Comparison of ENCODE assay signal across 13 cellular contexts in the genomic region with DNA sequence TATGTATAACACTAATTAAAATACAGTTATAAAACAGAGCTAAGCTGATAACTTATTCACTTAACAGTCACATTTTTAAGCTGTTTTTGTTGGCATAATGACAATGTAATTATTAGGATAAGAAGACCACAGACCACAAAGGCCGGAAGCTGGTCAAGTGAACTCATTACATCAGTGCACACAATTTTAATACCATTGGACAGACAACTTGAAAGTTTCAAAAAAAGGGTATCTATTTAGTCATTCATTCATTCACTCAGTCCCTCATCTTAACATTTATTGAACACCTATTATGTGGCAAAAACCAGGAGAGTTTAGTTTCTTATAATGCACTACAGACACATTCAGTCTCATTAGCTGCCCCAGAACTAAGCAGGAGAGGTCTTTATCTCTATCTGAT. TPM values are rescaled to one million over a fixed set of nuclear protein-coding genes. Genes with fewer than 3 reads are reported as not detected.
A peak's percentile ranks its signal among the peaks of the same experiment; 100 is the strongest.
DNase-seq lines count a peak whose midpoint lies in the region; ATAC-seq and TF ChIP-seq lines count a peak whose summit lies in the region.
"Had no signal": no experiment of that assay in that cellular context is flagged by ENCODE, and none has a peak within 500 bp of the region (broad histone marks: within the 10 kb centered on the region; RNA-seq: fewer than 3 reads in every experiment).

No MANE protein-coding gene starts in this region.

- H3K4me3 Mint-ChIP-seq in activated naive CD8-positive, alpha-beta T cell = peak overlapping the region; percentile 45
- no peak overlapping the region for H3K4me3 Mint-ChIP-seq in GM23338

- H3K79me2 ChIP-seq in GM23338 (replicated peaks; ENCODE audit: insufficient read depth) = peaks cover 62% of the 10 kb centered on the region

- no peaks in the 10 kb centered on the region for H3K27me3 Mint-ChIP-seq in activated naive CD8-positive, alpha-beta T cell
- H3K27me3 Mint-ChIP-seq in GM23338 (ENCODE audit: insufficient read depth, low read depth, poor library complexity) = peaks cover 2% of the 10 kb centered on the region

- no peak overlapping the region for H3K4me2 ChIP-seq in GM23338
- H3K4me2 ChIP-seq: hepatocyte had no signal

- no peaks in the 10 kb centered on the region for H3K9me3 Mint-ChIP-seq in activated naive CD8-positive, alpha-beta T cell (ENCODE audit: low read depth)
- H3K9me3 Mint-ChIP-seq in GM23338 = no peaks in the 10 kb centered on the region

- no peak for ATAC-seq in GM23338
- no peak for ATAC-seq in GM18868 (IDR thresholded peaks at IDR 0.05; ENCODE audit: unreplicated experiment)

- H3K36me3 Mint-ChIP-seq in activated naive CD8-positive, alpha-beta T cell = peaks cover 2% of the 10 kb centered on the region
- H3K36me3 Mint-ChIP-seq in GM23338 (ENCODE audit: low read depth) = no peaks in the 10 kb centered on the region

- no peak overlapping the region for H2AFZ ChIP-seq in GM23338
- H2AFZ ChIP-seq: hepatocyte had no signal

- H3K9me2 ChIP-seq in GM23338 (ENCODE audit: insufficient read depth) = no peaks in the 10 kb centered on the region

- H3K4me1 ChIP-seq in GM23338 (ENCODE audit: insufficient read depth) = peaks cover 23% of the 10 kb centered on the region
- H3K4me1 ChIP-seq: colonic mucosa had no signal

- H3K36me3 ChIP-seq in GM23338 (ENCODE audit: insufficient read depth) = no peaks in the 10 kb centered on the region
- H3K36me3 ChIP-seq: colonic mucosa had no signal

- no peak for TF ChIP-seq CTCF in GM23338 (conservative IDR thresholded peaks at IDR 0.05; ENCODE audit: low read depth in 2 of 2)

- peak; percentile 24 for DNase-seq in NK-92 treated with Interleukin-12 subunit alpha and Interleukin-12 subunit beta, amount 100 ng/mL, for 24 hours (lab: John Stamatoyannopoulos, UW)
- DNase-seq in NK-92 (lab: John Stamatoyannopoulos, UW; ENCODE audit: unreplicated experiment) (no peak), M059J (ENCODE audit: low read depth) (peak; percentile 89), kidney tubule cell (ENCODE audit: low spot score) (peak; percentile 62), GM23338 (ENCODE audit: low spot score) (no peak), NCI-H1930 (lab: John Stamatoyannopoulos, UW) (no peak)
- DNase-seq: colonic mucosa, midbrain, NCI-H2081 treated with DMSO at 0.1 percent for 48 hours, SIG-M5 had no signal

- H4K20me1 ChIP-seq in GM23338 (replicated peaks; ENCODE audit: insufficient read depth) = no peaks in the 10 kb centered on the region

- no peak overlapping the region for H3K4me3 ChIP-seq in GM23338
- H3K4me3 ChIP-seq: colonic mucosa, hepatocyte had no signal

- no peaks in the 10 kb centered on the region for H3K27me3 ChIP-seq in GM23338 (ENCODE audit: insufficient read depth)
- H3K27me3 ChIP-seq: colonic mucosa, hepatocyte had no signal

- peak overlapping the region; percentile 24 for H3K27ac Mint-ChIP-seq in activated naive CD8-positive, alpha-beta T cell
- no peak overlapping the region for H3K27ac Mint-ChIP-seq in GM23338

- H3K4me1 Mint-ChIP-seq in activated naive CD8-positive, alpha-beta T cell (ENCODE audit: low read depth) = peaks cover 84% of the 10 kb centered on the region
- peaks cover 29% of the 10 kb centered on the region for H3K4me1 Mint-ChIP-seq in GM23338

- H3F3A ChIP-seq in GM23338 (replicated peaks; ENCODE audit: low read depth) = no peaks in the 10 kb centered on the region

- H3K27ac ChIP-seq in GM23338 (ENCODE audit: low read depth) = no peak overlapping the region
- H3K27ac ChIP-seq: colonic mucosa, hepatocyte had no signal

TF ChIP-seq in GM23338, 12 proteins besides CTCF, POLR2A, EP300 and RAD21:
- no peak for TF ChIP-seq ZNF114 (CRISPR knock-in tag; IDR thresholded peaks at IDR 0.05)
- TF ChIP-seq EZH2 (IDR thresholded peaks at IDR 0.05; ENCODE audit: low read depth, unreplicated experiment) = no peak

RNA-seq across cellular contexts. Expression of gene ERP44, which starts 11.6 kb away (rescaled TPM):
- total RNA-seq in M059J (2014; rRNA removed; shearing (Covaris generic)) = 42.4 and 52.5 TPM in 2 replicates
- 12.0 and 13.0 TPM in 2 replicates for total RNA-seq in GM23338 (2014; rRNA removed; shearing (Covaris generic))
- 18.8 and 24.1 TPM in 2 replicates for polyA plus RNA-seq in GM23338 (2016; fragmentation: Nextera tagmentation; extraction: Ambion mirVana)

RNA-seq across cellular contexts. Expression of gene INVS, which starts 11.8 kb away (rescaled TPM):
- 11.8 and 11.9 TPM in 2 replicates for total RNA-seq in M059J (2014; rRNA removed; shearing (Covaris generic))
- total RNA-seq in GM23338 (2014; rRNA removed; shearing (Covaris generic)) = 8.7 and 12.5 TPM in 2 replicates
- 3.9 and 4.1 TPM in 2 replicates for polyA plus RNA-seq in GM23338 (2016; fragmentation: Nextera tagmentation; extraction: Ambion mirVana)

Comparison
In these comparisons a context has a peak if more than half of its experiments do, and no peak if none do; other contexts are left out.
1. DNase-seq: peak in NK-92 treated with Interleukin-12 subunit alpha and Interleukin-12 subunit beta, amount 100 ng/mL, for 24 hours (single experiment), M059J (single experiment) and kidney tubule cell (single experiment); none in NK-92 (single experiment), GM23338 (single experiment) and NCI-H1930 (0 of 2).